27 cellular contexts compared by ENCODE assay signal in genomic region chr6:122818866-122819265, GRCh38. TPM values are rescaled to one million over a fixed set of nuclear protein-coding genes. Genes with fewer than 3 reads are reported as not detected.
DNase-seq lines count a peak whose midpoint lies in the region; ATAC-seq, FAIRE-seq and TF ChIP-seq lines count a peak whose summit lies in the region.
"Had no signal": no experiment of that assay in that cellular context is flagged by ENCODE, and none has a peak within 500 bp of the region (broad histone marks: within the 10 kb centered on the region; RNA-seq: fewer than 3 reads in every experiment).

No MANE protein-coding gene starts in this region.

- H2AFZ ChIP-seq in H1 (ENCODE audit: low read length) (peak overlapping the region; percentile 32; the same call in 1 of the 2 replicates), GM23248 (no peak overlapping the region)

- H3K23ac ChIP-seq in H1 (ENCODE audit: insufficient read length): no peak overlapping the region

- H2BK120ac ChIP-seq in H1 (replicated peaks; ENCODE audit: low read depth, low read length): no peak overlapping the region

- H2BK12ac ChIP-seq in H1 (ENCODE audit: low read depth, low read length): no peak overlapping the region

- no peak for TF ChIP-seq CTCF in H1 (IDR thresholded peaks at IDR 0.05; ENCODE audit: control extremely low read depth in 1 of 3, insufficient read depth in 1 of 3, low read depth in 1 of 3, low read length in 3 of 3)

- H3K14ac ChIP-seq in H1 (ENCODE audit: insufficient read length): no peak overlapping the region

- no peak for TF ChIP-seq EP300 in H1 (IDR thresholded peaks at IDR 0.05; ENCODE audit: borderline replicate concordance in 1 of 2, low read depth in 2 of 2, low read length in 2 of 2)

- H4K8ac ChIP-seq in H1 (ENCODE audit: extremely low read depth, insufficient read depth, low read length): no peak overlapping the region

- no peak overlapping the region for H3K27ac ChIP-seq in H1 (ENCODE audit: low read depth, low read length)
- H3K27ac ChIP-seq in GM23248: no peak overlapping the region
- H3K27ac ChIP-seq: C4-2B, cardiac muscle cell, esophagus squamous epithelium, gastrocnemius medialis, ovary, vagina had no signal

- in situ Hi-C loops in GM23248 (cut with MboI): no loop called here

- CTCF ChIA-PET in H1 (lab: Charles Lee; ENCODE audit: partially characterized antibody): interaction anchor here (1.3 kb wide), 1 partner anchor 21 kb away, joined by 3 read pairs; no protein-coding TSS in a partner anchor

- no peaks in the 10 kb centered on the region for H3K36me3 ChIP-seq in H1 (ENCODE audit: control insufficient read depth in 2 of 4, insufficient read depth in 4 of 4, low read length in 3 of 4)
- no peaks in the 10 kb centered on the region for H3K36me3 ChIP-seq in GM23248 (ENCODE audit: low read depth)
- H3K36me3 ChIP-seq: cardiac muscle cell, esophagus squamous epithelium, gastrocnemius medialis, ovary, vagina had no signal

- H3K23me2 ChIP-seq in H1 (ENCODE audit: low read depth, low read length): no peaks in the 10 kb centered on the region

- H3K79me2 ChIP-seq in H1 (ENCODE audit: control insufficient read depth in 1 of 2, insufficient read depth in 2 of 2, low read length in 2 of 2): no peaks in the 10 kb centered on the region
- no peaks in the 10 kb centered on the region for H3K79me2 ChIP-seq in GM23248 (ENCODE audit: insufficient read depth)

- H4K91ac ChIP-seq in H1 (replicated peaks; ENCODE audit: insufficient read length, low read length): no peak overlapping the region

- H3K9me2 ChIP-seq in GM23248 (ENCODE audit: insufficient read depth): no peaks in the 10 kb centered on the region

- WGBS in H1 (ENCODE audit: extremely low coverage in 1 of 2, insufficient coverage in 1 of 2, insufficient read length in 1 of 2, insufficient replicate concordance in 2 of 2, low coverage in 1 of 2, low lambda C conversion rate in 2 of 2, missing lambda C conversion rate in 1 of 2), 2 experiments: 93% methylated on average over 2 of the region's 2 CpGs; no CpG with 5 or more reads in 1 of the 2 experiments
- WGBS in GM23248 (ENCODE audit: low coverage in 1 of 2, low lambda C conversion rate in 2 of 2, missing lambda C conversion rate in 2 of 2), 2 experiments: 90 to 93% methylated on average over 2 of the region's 2 CpGs

- no peak overlapping the region for H3K4ac ChIP-seq in H1 (replicated peaks; ENCODE audit: insufficient read length, low read depth, low read length)

- H3K4me2 ChIP-seq in H1 (ENCODE audit: insufficient read depth in 1 of 2, low read depth in 2 of 2, low read length in 2 of 2) (no peak overlapping the region), GM23248 (ENCODE audit: unreplicated experiment) (no peak overlapping the region)

- H3K4me3 ChIP-seq in H1 (ENCODE audit: extremely low read depth in 1 of 4, insufficient read depth in 2 of 4, low read depth in 3 of 4, low read length in 4 of 4) (no peak overlapping the region), GM23248 (no peak overlapping the region)
- H3K4me3 ChIP-seq: cardiac muscle cell, esophagus squamous epithelium, gastrocnemius medialis, ovary, vagina had no signal

- H3K9ac ChIP-seq in H1 (replicated peaks in 1 of 4; ENCODE audit: extremely low read depth in 1 of 4, low read depth in 3 of 4, low read length in 3 of 4) (no peak overlapping the region), GM23248 (no peak overlapping the region)

- no peaks in the 10 kb centered on the region for H3F3A ChIP-seq in GM23248 (ENCODE audit: insufficient read depth)

- no peak overlapping the region for H3K18ac ChIP-seq in H1 (ENCODE audit: extremely low read depth, low read length)

- TF ChIP-seq POLR2A in H1 (IDR thresholded peaks at IDR 0.05; ENCODE audit: control extremely low read depth in 1 of 2, low read depth in 2 of 2, low read length in 2 of 2): no peak

- H3K4me1 ChIP-seq in H1 (replicated peaks in 1 of 4; ENCODE audit: control insufficient read depth in 3 of 4, insufficient read depth in 4 of 4, low read length in 3 of 4) (peaks cover 0 to 5% (median 0%) of the 10 kb centered on the region in 4 experiments; a peak in 2 of 7 replicates), GM23248 (ENCODE audit: insufficient read depth) (no peaks in the 10 kb centered on the region)
- H3K4me1 ChIP-seq: gastrocnemius medialis, vagina had no signal

- no peaks in the 10 kb centered on the region for H3K27me3 ChIP-seq in H1 (replicated peaks in 1 of 4; ENCODE audit: control insufficient read depth in 3 of 4, extremely low read depth in 1 of 4, insufficient read depth in 3 of 4, low read length in 3 of 4)
- H3K27me3 ChIP-seq in GM23248 (replicated peaks; ENCODE audit: insufficient read depth): no peaks in the 10 kb centered on the region
- H3K27me3 ChIP-seq: cardiac muscle cell, esophagus squamous epithelium, gastrocnemius medialis, ovary, vagina had no signal

- no peak overlapping the region for H2BK20ac ChIP-seq in H1 (ENCODE audit: low read length)

- no peak overlapping the region for H4K5ac ChIP-seq in H1 (ENCODE audit: insufficient read length, low read depth, low read length)

- H4K20me1 ChIP-seq in H1 (replicated peaks in 1 of 2; ENCODE audit: control insufficient read depth in 1 of 2, insufficient read depth in 2 of 2, low read length in 2 of 2): no peaks in the 10 kb centered on the region
- H4K20me1 ChIP-seq in GM23248 (ENCODE audit: insufficient read depth): no peaks in the 10 kb centered on the region

- H2AK5ac ChIP-seq in H1 (ENCODE audit: low read depth, low read length): no peak overlapping the region

- no peak for FAIRE-seq in H1 (lab: Jason Lieb, UNC)

- ATAC-seq in GM21526 (IDR thresholded peaks at IDR 0.05; ENCODE audit: low FRiP score, unreplicated experiment): no peak
- ATAC-seq: gastrocnemius medialis; left ventricle myocardium superior; natural killer cell treated with Interleukin-12 subunit alpha and Interleukin-12 subunit beta and Interleukin-15 and Interleukin-18, amount 100 ng/mL, for 72 hours; sciatic nerve; stimulated activated naive CD8-positive, alpha-beta T cell treated with anti-CD3 and anti-CD28 coated beads, Interleukin-15, Interleukin-2, amounts not matched to agents 100 U/mL and 50 U/mL, for 24 hours had no signal

- POLR2A ChIA-PET in H1 (lab: Charles Lee; ENCODE audit: partially characterized antibody): interaction anchor here (1.4 kb wide), 1 partner anchor 29 kb away, joined by 3 read pairs; no protein-coding TSS in a partner anchor

- no peaks in the 10 kb centered on the region for H3K79me1 ChIP-seq in H1 (ENCODE audit: low read depth, low read length)

- H2BK15ac ChIP-seq in H1 (ENCODE audit: low read length): no peak overlapping the region

- H3K56ac ChIP-seq in H1 (replicated peaks; ENCODE audit: insufficient read length, low read depth, low read length): no peak overlapping the region

- TF ChIP-seq RAD21 in H1 (IDR thresholded peaks at IDR 0.05 in 1 of 2, conservative IDR thresholded peaks at IDR 0.05 in 1 of 2; ENCODE audit: low read depth in 2 of 2, low read length in 2 of 2): no peak

- no peaks in the 10 kb centered on the region for H3K9me3 ChIP-seq in H1 (ENCODE audit: insufficient read depth in 2 of 2, low read depth in 1 of 2, low read length in 1 of 2)
- H3K9me3 ChIP-seq in GM23248 (ENCODE audit: low read depth): no peaks in the 10 kb centered on the region
- H3K9me3 ChIP-seq: esophagus squamous epithelium, gastrocnemius medialis, ovary, vagina had no signal

- peak; percentile 69 for DNase-seq in Ammon's horn (ENCODE audit: low spot score)
- peak; percentile 10 for DNase-seq in NCI-H1105 (lab: John Stamatoyannopoulos, UW)
- peak; percentile 74 for DNase-seq in NCI-H345 (lab: John Stamatoyannopoulos, UW)
- no peak for DNase-seq in H1 (ENCODE audit: low read depth in 1 of 2, low spot score in 2 of 2)
- no peak for DNase-seq in KG1 (lab: John Stamatoyannopoulos, UW)
- DNase-seq in activated effector memory CD4-positive, alpha-beta T cell treated with anti-CD3 and anti-CD28 coated beads, Interleukin-2, amount 50 U/mL, for 16 hours: no peak
- no peak for DNase-seq in GM23248
- DNase-seq: activated CD4-positive, alpha-beta T cell treated with anti-CD3 and anti-CD28 coated beads for 48 hours; activated naive CD4-positive, alpha-beta T cell; activated T-cell treated with anti-CD3 and anti-CD28 coated beads, Interleukin-2, amount 50 U/mL, for 24 hours; Calu3; cortex of kidney; esophagus squamous epithelium; gastrocnemius medialis; immature natural killer cell; left ventricle myocardium superior; NCI-H1048; NCI-H510A; ovary; stimulated activated naive CD8-positive, alpha-beta T cell treated with anti-CD3 and anti-CD28 coated beads, Interleukin-15, Interleukin-2, amounts not matched to agents 100 U/mL and 50 U/mL, for 24 hours had no signal

- H2BK5ac ChIP-seq in H1 (ENCODE audit: low read depth, low read length): no peak overlapping the region

TF ChIP-seq in H1, 55 proteins besides CTCF, POLR2A, EP300 and RAD21:
- TF ChIP-seq KDM1A (IDR thresholded peaks at IDR 0.05; ENCODE audit: borderline replicate concordance, low read length): no peak

RNA-seq across cellular contexts. Expression of gene SMPDL3A, which starts 29.8 kb away (rescaled TPM):
- total RNA-seq in H1 (2021; fragmentation: NEBNext Ultra II Directional; extraction: Animal tissue kit (Norgen Biotek cat#: 25700)): 2.6 and 3.5 TPM in 2 replicates
- polyA plus RNA-seq in H1 (2011; rRNA removed): 3.7 and 3.9 TPM in 2 replicates
- 3.1 TPM for polyA plus RNA-seq in H1 (2011; cell fraction: cytosol; rRNA removed)
- polyA plus RNA-seq in H1 (2011; cell fraction: nucleus; rRNA removed): 3.4 TPM
- polyA plus RNA-seq in H1 (2012, experiment 1 of 2): 1.6 to 3.4 TPM (median 2.4 TPM) in 4 replicates
- 0.34 TPM for polyA plus RNA-seq in H1 (2012, experiment 2 of 2)
- polyA plus RNA-seq in H1 (2013, experiment 1 of 2): 4.9 TPM
- polyA plus RNA-seq in H1 (2013, experiment 2 of 2): 4.9 TPM
- 1.4 and 1.7 TPM in 2 replicates for polyA minus RNA-seq in H1 (2011; rRNA and poly(A)+ RNA removed)
- polyA minus RNA-seq in H1 (2011; cell fraction: cytosol; rRNA and poly(A)+ RNA removed): 3.2 TPM
- 1.8 TPM for polyA minus RNA-seq in H1 (2011; cell fraction: nucleus; rRNA and poly(A)+ RNA removed)
- total RNA-seq in GM23248 (2014; rRNA removed; shearing (Covaris generic)): 10.8 and 13.4 TPM in 2 replicates
- polyA plus RNA-seq in GM23248 (2016; fragmentation: Nextera tagmentation; extraction: Ambion mirVana): 14.3 and 15.4 TPM in 2 replicates

RNA-seq across cellular contexts. Expression of gene FABP7, which starts 39.4 kb away (rescaled TPM):
- total RNA-seq in H1 (2021; fragmentation: NEBNext Ultra II Directional; extraction: Animal tissue kit (Norgen Biotek cat#: 25700)): 13.1 and 14.0 TPM in 2 replicates
- 3.6 and 10.6 TPM in 2 replicates for polyA plus RNA-seq in H1 (2011; rRNA removed)
- 14.1 TPM for polyA plus RNA-seq in H1 (2011; cell fraction: cytosol; rRNA removed)
- polyA plus RNA-seq in H1 (2011; cell fraction: nucleus; rRNA removed): 2.1 TPM
- 13.7 to 26.6 TPM (median 15.3 TPM) in 4 replicates for polyA plus RNA-seq in H1 (2012, experiment 1 of 2)
- 5.9 TPM for polyA plus RNA-seq in H1 (2012, experiment 2 of 2)
- 8.0 TPM for polyA plus RNA-seq in H1 (2013, experiment 1 of 2)
- polyA plus RNA-seq in H1 (2013, experiment 2 of 2): 7.7 TPM
- 1.6 and 4.9 TPM in 2 replicates for polyA minus RNA-seq in H1 (2011; rRNA and poly(A)+ RNA removed)
- not detected for polyA minus RNA-seq in H1 (2011; cell fraction: cytosol; rRNA and poly(A)+ RNA removed)
- polyA minus RNA-seq in H1 (2011; cell fraction: nucleus; rRNA and poly(A)+ RNA removed): 1.5 TPM
- total RNA-seq in GM23248 (2014; rRNA removed; shearing (Covaris generic)): not detected in 2 replicates
- not detected in 2 replicates for polyA plus RNA-seq in GM23248 (2016; fragmentation: Nextera tagmentation; extraction: Ambion mirVana)
- total RNA-seq: activated CD8-positive, alpha-beta memory T cell treated with anti-CD3 and anti-CD28 coated beads for 36 hours; Calu3; esophagus squamous epithelium; left ventricle myocardium superior; natural killer cell treated with Interleukin-12 subunit alpha and Interleukin-12 subunit beta and Interleukin-15 and Interleukin-18, amount 100 ng/mL, for 72 hours; ovary; sciatic nerve; vagina had no signal
- polyA plus RNA-seq: immature natural killer cell, ovary had no signal

Comparison
In these comparisons a context has a peak if more than half of its experiments do, and no peak if none do; other contexts are left out.
1. DNase-seq: peak in Ammon's horn (single experiment), NCI-H1105 (single experiment) and NCI-H345 (single experiment); none in H1 (0 of 2), KG1 (single experiment), activated effector memory CD4-positive, alpha-beta T cell treated with anti-CD3 and anti-CD28 coated beads, Interleukin-2, amount 50 U/mL, for 16 hours (single experiment) and GM23248 (single experiment).
2. RNA of gene FABP7, which starts 39.4 kb away (total RNA-seq): 13.1 to 14.0 TPM in H1; not detected in GM23248; every median in the first group is over 10 times any median in the second.